In the genomic region with DNA sequence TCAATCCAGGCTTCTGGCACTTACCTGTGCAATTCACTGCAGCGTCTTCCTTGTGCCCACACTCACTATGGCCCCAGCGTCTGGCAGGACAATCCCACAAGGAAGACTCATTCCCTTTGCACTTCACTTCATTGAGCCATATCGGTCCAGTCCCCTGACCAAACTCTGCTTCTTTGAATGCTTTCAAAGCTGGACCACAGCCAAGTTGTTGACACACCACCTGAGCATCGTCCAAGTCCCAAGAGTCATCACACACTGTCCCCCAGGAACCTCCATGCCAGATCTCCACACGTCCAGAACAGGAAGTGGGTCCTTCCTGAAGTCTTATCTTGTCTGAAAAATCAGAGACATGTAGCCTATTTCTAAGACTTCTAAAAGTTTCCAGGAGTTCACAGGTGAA, we compare ENCODE assay signal across 1 cellular context.
TF ChIP-seq lines count a peak whose summit lies in the region.

No MANE protein-coding gene starts in this region.

TF ChIP-seq in H1, 55 proteins besides CTCF, POLR2A, EP300 and RAD21 (continued from another document):
- TF ChIP-seq, protein P1, sequence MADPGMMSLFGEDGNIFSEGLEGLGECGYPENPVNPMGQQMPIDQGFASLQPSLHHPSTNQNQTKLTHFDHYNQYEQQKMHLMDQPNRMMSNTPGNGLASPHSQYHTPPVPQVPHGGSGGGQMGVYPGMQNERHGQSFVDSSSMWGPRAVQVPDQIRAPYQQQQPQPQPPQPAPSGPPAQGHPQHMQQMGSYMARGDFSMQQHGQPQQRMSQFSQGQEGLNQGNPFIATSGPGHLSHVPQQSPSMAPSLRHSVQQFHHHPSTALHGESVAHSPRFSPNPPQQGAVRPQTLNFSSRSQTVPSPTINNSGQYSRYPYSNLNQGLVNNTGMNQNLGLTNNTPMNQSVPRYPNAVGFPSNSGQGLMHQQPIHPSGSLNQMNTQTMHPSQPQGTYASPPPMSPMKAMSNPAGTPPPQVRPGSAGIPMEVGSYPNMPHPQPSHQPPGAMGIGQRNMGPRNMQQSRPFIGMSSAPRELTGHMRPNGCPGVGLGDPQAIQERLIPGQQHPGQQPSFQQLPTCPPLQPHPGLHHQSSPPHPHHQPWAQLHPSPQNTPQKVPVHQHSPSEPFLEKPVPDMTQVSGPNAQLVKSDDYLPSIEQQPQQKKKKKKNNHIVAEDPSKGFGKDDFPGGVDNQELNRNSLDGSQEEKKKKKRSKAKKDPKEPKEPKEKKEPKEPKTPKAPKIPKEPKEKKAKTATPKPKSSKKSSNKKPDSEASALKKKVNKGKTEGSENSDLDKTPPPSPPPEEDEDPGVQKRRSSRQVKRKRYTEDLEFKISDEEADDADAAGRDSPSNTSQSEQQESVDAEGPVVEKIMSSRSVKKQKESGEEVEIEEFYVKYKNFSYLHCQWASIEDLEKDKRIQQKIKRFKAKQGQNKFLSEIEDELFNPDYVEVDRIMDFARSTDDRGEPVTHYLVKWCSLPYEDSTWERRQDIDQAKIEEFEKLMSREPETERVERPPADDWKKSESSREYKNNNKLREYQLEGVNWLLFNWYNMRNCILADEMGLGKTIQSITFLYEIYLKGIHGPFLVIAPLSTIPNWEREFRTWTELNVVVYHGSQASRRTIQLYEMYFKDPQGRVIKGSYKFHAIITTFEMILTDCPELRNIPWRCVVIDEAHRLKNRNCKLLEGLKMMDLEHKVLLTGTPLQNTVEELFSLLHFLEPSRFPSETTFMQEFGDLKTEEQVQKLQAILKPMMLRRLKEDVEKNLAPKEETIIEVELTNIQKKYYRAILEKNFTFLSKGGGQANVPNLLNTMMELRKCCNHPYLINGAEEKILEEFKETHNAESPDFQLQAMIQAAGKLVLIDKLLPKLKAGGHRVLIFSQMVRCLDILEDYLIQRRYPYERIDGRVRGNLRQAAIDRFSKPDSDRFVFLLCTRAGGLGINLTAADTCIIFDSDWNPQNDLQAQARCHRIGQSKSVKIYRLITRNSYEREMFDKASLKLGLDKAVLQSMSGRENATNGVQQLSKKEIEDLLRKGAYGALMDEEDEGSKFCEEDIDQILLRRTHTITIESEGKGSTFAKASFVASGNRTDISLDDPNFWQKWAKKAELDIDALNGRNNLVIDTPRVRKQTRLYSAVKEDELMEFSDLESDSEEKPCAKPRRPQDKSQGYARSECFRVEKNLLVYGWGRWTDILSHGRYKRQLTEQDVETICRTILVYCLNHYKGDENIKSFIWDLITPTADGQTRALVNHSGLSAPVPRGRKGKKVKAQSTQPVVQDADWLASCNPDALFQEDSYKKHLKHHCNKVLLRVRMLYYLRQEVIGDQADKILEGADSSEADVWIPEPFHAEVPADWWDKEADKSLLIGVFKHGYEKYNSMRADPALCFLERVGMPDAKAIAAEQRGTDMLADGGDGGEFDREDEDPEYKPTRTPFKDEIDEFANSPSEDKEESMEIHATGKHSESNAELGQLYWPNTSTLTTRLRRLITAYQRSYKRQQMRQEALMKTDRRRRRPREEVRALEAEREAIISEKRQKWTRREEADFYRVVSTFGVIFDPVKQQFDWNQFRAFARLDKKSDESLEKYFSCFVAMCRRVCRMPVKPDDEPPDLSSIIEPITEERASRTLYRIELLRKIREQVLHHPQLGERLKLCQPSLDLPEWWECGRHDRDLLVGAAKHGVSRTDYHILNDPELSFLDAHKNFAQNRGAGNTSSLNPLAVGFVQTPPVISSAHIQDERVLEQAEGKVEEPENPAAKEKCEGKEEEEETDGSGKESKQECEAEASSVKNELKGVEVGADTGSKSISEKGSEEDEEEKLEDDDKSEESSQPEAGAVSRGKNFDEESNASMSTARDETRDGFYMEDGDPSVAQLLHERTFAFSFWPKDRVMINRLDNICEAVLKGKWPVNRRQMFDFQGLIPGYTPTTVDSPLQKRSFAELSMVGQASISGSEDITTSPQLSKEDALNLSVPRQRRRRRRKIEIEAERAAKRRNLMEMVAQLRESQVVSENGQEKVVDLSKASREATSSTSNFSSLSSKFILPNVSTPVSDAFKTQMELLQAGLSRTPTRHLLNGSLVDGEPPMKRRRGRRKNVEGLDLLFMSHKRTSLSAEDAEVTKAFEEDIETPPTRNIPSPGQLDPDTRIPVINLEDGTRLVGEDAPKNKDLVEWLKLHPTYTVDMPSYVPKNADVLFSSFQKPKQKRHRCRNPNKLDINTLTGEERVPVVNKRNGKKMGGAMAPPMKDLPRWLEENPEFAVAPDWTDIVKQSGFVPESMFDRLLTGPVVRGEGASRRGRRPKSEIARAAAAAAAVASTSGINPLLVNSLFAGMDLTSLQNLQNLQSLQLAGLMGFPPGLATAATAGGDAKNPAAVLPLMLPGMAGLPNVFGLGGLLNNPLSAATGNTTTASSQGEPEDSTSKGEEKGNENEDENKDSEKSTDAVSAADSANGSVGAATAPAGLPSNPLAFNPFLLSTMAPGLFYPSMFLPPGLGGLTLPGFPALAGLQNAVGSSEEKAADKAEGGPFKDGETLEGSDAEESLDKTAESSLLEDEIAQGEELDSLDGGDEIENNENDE (IDR thresholded peaks at IDR 0.05; ENCODE audit: insufficient replicate concordance, low read length) = no peak
- TF ChIP-seq SIN3A (conservative IDR thresholded peaks at IDR 0.05 in 1 of 2, IDR thresholded peaks at IDR 0.05 in 1 of 2; ENCODE audit: low read depth in 1 of 2, low read length in 2 of 2) = no peak
- TF ChIP-seq EGR1 (IDR thresholded peaks at IDR 0.05; ENCODE audit: borderline replicate concordance, low read depth, low read length) = no peak
- TF ChIP-seq CREB1 (IDR thresholded peaks at IDR 0.05) = no peak
- TF ChIP-seq PHF8 (conservative IDR thresholded peaks at IDR 0.05; ENCODE audit: low read depth, low read length) = no peak
- TF ChIP-seq TBP (IDR thresholded peaks at IDR 0.05; ENCODE audit: low read depth, low read length) = no peak
- TF ChIP-seq JUN (IDR thresholded peaks at IDR 0.05; ENCODE audit: low read depth, low read length) = no peak
- TF ChIP-seq CBX8 (IDR thresholded peaks at IDR 0.05; ENCODE audit: borderline replicate concordance, low read depth, low read length) = no peak
- no peak for TF ChIP-seq ATF2 (IDR thresholded peaks at IDR 0.05; ENCODE audit: low read length)
- no peak for TF ChIP-seq ASH2L (IDR thresholded peaks at IDR 0.05; ENCODE audit: low read length)
- TF ChIP-seq POLR2AphosphoS5 (IDR thresholded peaks at IDR 0.05; ENCODE audit: low read depth, low read length) = no peak
- TF ChIP-seq MAX (IDR thresholded peaks at IDR 0.05) = no peak
- no peak for TF ChIP-seq NRF1 (IDR thresholded peaks at IDR 0.05; ENCODE audit: low read depth, low read length)
- no peak for TF ChIP-seq USF2 (IDR thresholded peaks at IDR 0.05; ENCODE audit: low read length)
- TF ChIP-seq SP4 (IDR thresholded peaks at IDR 0.05; ENCODE audit: low read length) = no peak
- TF ChIP-seq ATF3 (IDR thresholded peaks at IDR 0.05; ENCODE audit: insufficient read depth, low read depth, low read length) = no peak
- TF ChIP-seq HDAC6 (IDR thresholded peaks at IDR 0.05; ENCODE audit: low read depth, low read length) = no peak
